In the genomic region with DNA sequence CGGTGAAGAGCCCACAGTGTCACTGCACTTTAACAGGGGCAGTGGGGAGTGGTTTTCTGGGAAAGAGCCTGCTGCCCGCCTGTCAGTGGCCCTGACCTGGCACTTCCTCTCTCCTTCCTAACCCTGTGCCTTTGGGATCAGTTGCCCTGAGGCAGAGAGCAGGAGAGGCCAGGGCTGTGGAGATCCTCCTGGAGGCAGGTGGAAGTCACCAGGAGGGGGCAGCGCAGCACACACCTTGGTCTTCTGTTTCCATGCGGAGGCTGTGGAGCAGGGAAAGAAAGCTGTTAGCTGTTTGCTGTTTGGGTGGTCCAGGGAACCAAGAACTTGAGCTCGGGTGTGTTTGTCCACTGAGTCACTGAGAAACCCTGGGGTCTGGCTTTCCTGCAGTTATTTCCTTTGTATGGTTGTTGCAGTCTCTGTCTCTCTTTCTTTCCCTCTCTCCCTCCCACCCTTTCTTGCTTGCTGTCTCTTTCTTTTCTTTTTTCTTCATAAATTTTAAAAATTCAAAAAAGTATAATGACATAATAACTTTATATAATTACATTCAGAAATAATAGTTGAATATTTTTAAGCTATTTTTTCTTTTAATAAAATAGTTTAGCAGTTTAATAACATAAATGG, we compare ENCODE assay signal across 8 cellular contexts. TPM values are rescaled to one million over a fixed set of nuclear protein-coding genes. Genes with fewer than 3 reads are reported as not detected.
DNase-seq lines count a peak whose midpoint lies in the region; ATAC-seq and TF ChIP-seq lines count a peak whose summit lies in the region.

No MANE protein-coding gene starts in this region.

- H3K27ac ChIP-seq in ovary: no peak overlapping the region

- no peak overlapping the region for H3K4me3 ChIP-seq in ovary

- WGBS in ovary, 3 donors: 55 to 65% (median 62%) methylated on average over 5 of the region's 5 CpGs

- TF ChIP-seq POLR2A in ovary (IDR thresholded peaks at IDR 0.05): no peak

- intact Hi-C loops in ovary (cut with DNase I): loop anchor here in 1 of 4 donors (10.0 kb wide), 1 partner anchor 257 kb away; no protein-coding TSS in a partner anchor

- H3K27me3 Mint-ChIP-seq in activated T-cell treated with anti-CD3 and anti-CD28 coated beads, Interleukin-2, amount 50 U/mL, for 4 hours (ENCODE audit: low read depth): no peaks in the 10 kb centered on the region

- no peaks in the 10 kb centered on the region for H3K4me1 Mint-ChIP-seq in activated T-cell treated with anti-CD3 and anti-CD28 coated beads, Interleukin-2, amount 50 U/mL, for 4 hours (ENCODE audit: low read depth)

- H3K9me3 ChIP-seq in ovary: no peaks in the 10 kb centered on the region

- no peak overlapping the region for H3K4me3 Mint-ChIP-seq in activated T-cell treated with anti-CD3 and anti-CD28 coated beads, Interleukin-2, amount 50 U/mL, for 4 hours

- no peak for TF ChIP-seq EP300 in ovary (IDR thresholded peaks at IDR 0.05)

- H3K9me3 Mint-ChIP-seq in activated T-cell treated with anti-CD3 and anti-CD28 coated beads, Interleukin-2, amount 50 U/mL, for 4 hours: no peaks in the 10 kb centered on the region

- H3K36me3 ChIP-seq in ovary: no peaks in the 10 kb centered on the region

- H3K4me1 ChIP-seq in ovary (ENCODE audit: insufficient read depth): peaks cover 8% of the 10 kb centered on the region

- peak in 2 of 3 donors; percentile 32 to 38 for TF ChIP-seq CTCF in ovary (IDR thresholded peaks at IDR 0.05)

- H3K36me3 Mint-ChIP-seq in activated T-cell treated with anti-CD3 and anti-CD28 coated beads, Interleukin-2, amount 50 U/mL, for 4 hours (ENCODE audit: insufficient read depth): no peaks in the 10 kb centered on the region

- ATAC-seq in GM21619 (IDR thresholded peaks at IDR 0.05; ENCODE audit: unreplicated experiment): peak; percentile 33
- ATAC-seq in activated T-cell treated with anti-CD3 and anti-CD28 coated beads, Interleukin-2, amount 50 U/mL, for 4 hours: no peak

- no peaks in the 10 kb centered on the region for H3K27me3 ChIP-seq in ovary

- DNase-seq in COR-L47 (lab: John Stamatoyannopoulos, UW): peak; percentile 57
- peak; percentile 12 for DNase-seq in NCI-H2227 treated with DMSO at 0.1 percent for 48 hours (lab: John Stamatoyannopoulos, UW)
- DNase-seq in activated T-cell treated with anti-CD3 and anti-CD28 coated beads, Interleukin-2, amount 50 U/mL, for 4 hours: peak; percentile 10
- DNase-seq in foreskin melanocyte: peak; percentile 19
- peak; percentile 37 to 79 (median 66) for DNase-seq in ovary
- no peak for DNase-seq in NCI-H2107 (lab: John Stamatoyannopoulos, UW)
- no peak for DNase-seq in NOMO-1 (lab: John Stamatoyannopoulos, UW; ENCODE audit: unreplicated experiment in 2 of 2)

RNA-seq across cellular contexts. Expression of gene NTRK2, which starts 28.1 kb away (rescaled TPM):
- under 1 TPM; 0.18 to 0.82 (median 0.38) TPM for total RNA-seq in activated T-cell treated with anti-CD3 and anti-CD28 coated beads, Interleukin-2, amount 50 U/mL, for 4 hours
- total RNA-seq in ovary: 10 to 100 TPM in 4 of 7 donors, 1 to 10 TPM in 3; 6.4 to 20.4 (median 10.2) TPM
- polyA plus RNA-seq in ovary: 10 to 100 TPM; 12.0 to 31.1 TPM

Comparison
In these comparisons a context has a peak if more than half of its experiments do, and no peak if none do; other contexts are left out.
1. DNase-seq: peak in COR-L47 (single experiment), NCI-H2227 treated with DMSO at 0.1 percent for 48 hours (single experiment), activated T-cell treated with anti-CD3 and anti-CD28 coated beads, Interleukin-2, amount 50 U/mL, for 4 hours (single experiment), foreskin melanocyte (single experiment) and ovary (5 of 5); none in NCI-H2107 (single experiment) and NOMO-1 (0 of 2).
2. RNA of gene NTRK2, which starts 28.1 kb away (total RNA-seq): 6.4 to 20.4 TPM in ovary; 0.18 to 0.82 TPM in activated T-cell treated with anti-CD3 and anti-CD28 coated beads, Interleukin-2, amount 50 U/mL, for 4 hours; every median in the first group is over 4 times any median in the second.